Comparison of ENCODE assay signal across 1 cellular context in genomic region chr9:111633389-111633736, GRCh38.
TF ChIP-seq lines count a peak whose summit lies in the region.

No MANE protein-coding gene starts in this region.

TF ChIP-seq in endothelial cell of umbilical vein, 7 proteins besides CTCF, POLR2A, EP300 and RAD21:
- TF ChIP-seq JUN (IDR thresholded peaks at IDR 0.05; ENCODE audit: borderline replicate concordance, insufficient read depth, insufficient read length, low read depth) (no peak), FOS (IDR thresholded peaks at IDR 0.05; ENCODE audit: borderline replicate concordance, insufficient read depth, low read length) (no peak), GATA2 (IDR thresholded peaks at IDR 0.05; ENCODE audit: insufficient read depth, insufficient read length, low read depth, low read length) (no peak)
